Comparison of ENCODE assay signal across 12 cellular contexts in the genomic region with DNA sequence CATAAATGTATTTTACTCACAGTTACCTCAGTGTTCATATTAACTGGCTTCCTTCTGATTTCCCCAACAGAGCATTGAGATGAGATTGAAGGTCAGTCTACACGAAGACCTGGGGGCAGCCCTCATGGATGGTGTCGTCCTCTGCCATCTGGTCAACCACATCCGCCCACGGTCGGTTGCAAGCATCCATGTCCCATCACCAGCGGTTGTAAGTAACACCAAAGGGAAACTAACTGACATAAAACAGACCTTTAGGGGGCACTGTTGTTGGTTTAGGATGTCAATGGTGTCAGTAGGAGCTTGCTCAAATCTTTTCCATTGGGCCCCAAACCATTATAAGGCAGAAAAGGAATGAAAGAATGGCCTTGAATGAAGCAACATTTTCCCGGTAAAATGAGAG.
DNase-seq lines count a peak whose midpoint lies in the region; ATAC-seq and TF ChIP-seq lines count a peak whose summit lies in the region.
"Had no signal": no experiment of that assay in that cellular context is flagged by ENCODE, and none has a peak within 500 bp of the region (broad histone marks: within the 10 kb centered on the region; RNA-seq: fewer than 3 reads in every experiment).

No MANE protein-coding gene starts in this region.

- H3K9me3 ChIP-seq in SK-N-SH, result no peaks in the 10 kb centered on the region
- H3K9me3 ChIP-seq: left lung had no signal

- H3K79me2 ChIP-seq in SK-N-SH (ENCODE audit: insufficient read depth), result no peaks in the 10 kb centered on the region

- POLR2A ChIA-PET in SK-N-SH (lab: Yijun Ruan, JAX), result no interaction called here
- POLR2A ChIA-PET in activated CD8-positive, alpha-beta T cell treated with anti-CD3 and anti-CD28 coated beads for 36 hours (lab: Charles Lee), result no interaction called here

- no peak for TF ChIP-seq EP300 in SK-N-SH (IDR thresholded peaks at IDR 0.05; ENCODE audit: borderline replicate concordance in 1 of 2, low read depth in 1 of 2, low read length in 1 of 2)

- H3K4me1 Mint-ChIP-seq in activated CD8-positive, alpha-beta T cell treated with anti-CD3 and anti-CD28 coated beads for 36 hours (ENCODE audit: low read depth), result peaks cover 3% of the 10 kb centered on the region
- peaks cover 34 to 37% of the 10 kb centered on the region in 2 donors for H3K4me1 Mint-ChIP-seq in natural killer cell

- H3K36me3 Mint-ChIP-seq in activated CD8-positive, alpha-beta T cell treated with anti-CD3 and anti-CD28 coated beads for 36 hours (ENCODE audit: low read depth), result peaks cover 47% of the 10 kb centered on the region
- peaks cover 26% of the 10 kb centered on the region for H3K36me3 Mint-ChIP-seq in natural killer cell

- H4K20me1 ChIP-seq in SK-N-SH (ENCODE audit: insufficient read depth), result no peaks in the 10 kb centered on the region
- H4K20me1 ChIP-seq: BLaER1 treated with 17β-estradiol and CSF1 and Interleukin-3, amounts not matched to agents 10 nM and 100 nM had no signal

- H3K9me2 ChIP-seq in SK-N-SH, result no peaks in the 10 kb centered on the region

- H3K27ac Mint-ChIP-seq in activated CD8-positive, alpha-beta T cell treated with anti-CD3 and anti-CD28 coated beads for 36 hours, result no peak overlapping the region
- H3K27ac Mint-ChIP-seq in natural killer cell, result no peak overlapping the region

- TF ChIP-seq CTCF in SK-N-SH (IDR thresholded peaks at IDR 0.05), result peak; percentile 44
- no peak for TF ChIP-seq CTCF in HL-60 (IDR thresholded peaks at IDR 0.05; ENCODE audit: insufficient read depth, low read length)
- peak; percentile 55 for TF ChIP-seq CTCF in activated CD8-positive, alpha-beta T cell treated with anti-CD3 and anti-CD28 coated beads for 36 hours (IDR thresholded peaks at IDR 0.05)
- TF ChIP-seq CTCF in natural killer cell (IDR thresholded peaks at IDR 0.05), result peak; percentile 33

- no peak for DNase-seq in SK-N-SH
- DNase-seq in HL-60 (ENCODE audit: low read depth in 1 of 2, low spot score in 1 of 2), result peak; percentile 20 to 44
- peak; percentile 66 for DNase-seq in activated CD8-positive, alpha-beta T cell treated with anti-CD3 and anti-CD28 coated beads for 36 hours
- DNase-seq in natural killer cell, result no peak
- no peak for DNase-seq in left ventricle myocardium superior
- no peak for DNase-seq in NCI-H1436 (lab: John Stamatoyannopoulos, UW)
- no peak for DNase-seq in T1000 (lab: John Stamatoyannopoulos, UW)
- DNase-seq: KG1, left lung had no signal

- CTCF ChIA-PET in SK-N-SH (lab: Yijun Ruan, JAX), result interaction anchor here (1.3 kb wide), 1 partner anchor 12 kb away, joined by 3 read pairs; no protein-coding TSS in a partner anchor
- CTCF ChIA-PET in activated CD8-positive, alpha-beta T cell treated with anti-CD3 and anti-CD28 coated beads for 36 hours (lab: Charles Lee), result interaction anchor here (0.9 to 15.1 kb wide), 4 partner anchors 19 to 235 kb away, joined by 3 to 149 read pairs (median 3); a partner anchor contains a TSS

- intact Hi-C loops in activated CD8-positive, alpha-beta T cell treated with anti-CD3 and anti-CD28 coated beads for 36 hours (cut with micrococcal nuclease), result no loop called here
- intact Hi-C loops in natural killer cell (cut with micrococcal nuclease) (no loop called here), left ventricle myocardium superior (cut with micrococcal nuclease) (no loop called here)

- H3K27me3 ChIP-seq in SK-N-SH (ENCODE audit: insufficient read depth) (no peaks in the 10 kb centered on the region), HL-60 (ENCODE audit: insufficient read depth, poor library complexity, severe bottlenecking) (no peaks in the 10 kb centered on the region)
- H3K27me3 ChIP-seq: BLaER1 treated with 17β-estradiol and CSF1 and Interleukin-3, amounts not matched to agents 10 nM and 100 nM; left lung had no signal

- no peaks in the 10 kb centered on the region for H3F3A ChIP-seq in SK-N-SH (replicated peaks; ENCODE audit: insufficient read depth)

- no peaks in the 10 kb centered on the region for H3K9me3 Mint-ChIP-seq in activated CD8-positive, alpha-beta T cell treated with anti-CD3 and anti-CD28 coated beads for 36 hours
- H3K9me3 Mint-ChIP-seq in natural killer cell, result no peaks in the 10 kb centered on the region

- no peak overlapping the region for H3K4me3 Mint-ChIP-seq in activated CD8-positive, alpha-beta T cell treated with anti-CD3 and anti-CD28 coated beads for 36 hours
- peak overlapping the region; percentile 19 for H3K4me3 Mint-ChIP-seq in natural killer cell

- no peaks in the 10 kb centered on the region for H3K27me3 Mint-ChIP-seq in activated CD8-positive, alpha-beta T cell treated with anti-CD3 and anti-CD28 coated beads for 36 hours
- peaks cover 0 to 5% of the 10 kb centered on the region in 2 donors for H3K27me3 Mint-ChIP-seq in natural killer cell (ENCODE audit: low read depth in 2 of 2)

- no peak overlapping the region for H3K4me2 ChIP-seq in SK-N-SH
- H3K4me2 ChIP-seq: BLaER1 treated with 17β-estradiol and CSF1 and Interleukin-3, amounts not matched to agents 10 nM and 100 nM had no signal

- peaks cover 66 to 69% of the 10 kb centered on the region in 2 experiments for H3K36me3 ChIP-seq in SK-N-SH (replicated peaks in 1 of 2; ENCODE audit: control insufficient read depth in 1 of 2, insufficient read depth in 2 of 2, low read length in 1 of 2)

- no peak overlapping the region for H3K27ac ChIP-seq in SK-N-SH (ENCODE audit: low read depth in 2 of 2, low read length in 1 of 2)
- no peak overlapping the region for H3K27ac ChIP-seq in HL-60 (replicated peaks)
- H3K27ac ChIP-seq: BLaER1 treated with 17β-estradiol and CSF1 and Interleukin-3, amounts not matched to agents 10 nM and 100 nM; coronary artery; left lung had no signal

- no peak overlapping the region for H3K4me3 ChIP-seq in SK-N-SH (ENCODE audit: low read depth in 2 of 2, low read length in 1 of 2)
- H3K4me3 ChIP-seq in HL-60 (replicated peaks; ENCODE audit: insufficient read depth, low read length), result no peak overlapping the region
- H3K4me3 ChIP-seq: BLaER1 treated with 17β-estradiol and CSF1 and Interleukin-3, amounts not matched to agents 10 nM and 100 nM; coronary artery; left lung had no signal

- no peak overlapping the region for H3K9ac ChIP-seq in SK-N-SH
- H3K9ac ChIP-seq: BLaER1 treated with 17β-estradiol and CSF1 and Interleukin-3, amounts not matched to agents 10 nM and 100 nM had no signal

- no peak for TF ChIP-seq RAD21 in SK-N-SH (IDR thresholded peaks at IDR 0.05; ENCODE audit: low read length)

- no peak overlapping the region for H2AFZ ChIP-seq in SK-N-SH (ENCODE audit: low read depth)

- 95% methylated on average over 7 of the region's 7 CpGs for WGBS in SK-N-SH (ENCODE audit: low lambda C conversion rate)

- peaks cover 0 to 3% of the 10 kb centered on the region in 2 experiments; a peak in 1 of 4 replicates for H3K4me1 ChIP-seq in SK-N-SH (ENCODE audit: control insufficient read depth in 1 of 2, insufficient read depth in 2 of 2, low read depth in 1 of 2, low read length in 1 of 2)
- H3K4me1 ChIP-seq: left lung had no signal

- no peak for ATAC-seq in SK-N-SH treated with all-trans-retinoic acid at 6 μM for 48 hours
- peak; percentile 62 for ATAC-seq in activated CD8-positive, alpha-beta T cell treated with anti-CD3 and anti-CD28 coated beads for 36 hours
- ATAC-seq in natural killer cell, result no peak
- no peak for ATAC-seq in left ventricle myocardium superior
- ATAC-seq: left lung had no signal

TF ChIP-seq in SK-N-SH, 30 proteins besides CTCF, POLR2A, EP300 and RAD21 (continues in another document):
- TF ChIP-seq NFIC (IDR thresholded peaks at IDR 0.05; ENCODE audit: borderline replicate concordance) (no peak), RFX5 (IDR thresholded peaks at IDR 0.05; ENCODE audit: low read length) (no peak), SIN3A (IDR thresholded peaks at IDR 0.05; ENCODE audit: borderline replicate concordance, low read depth, low read length) (no peak), SMC3 (IDR thresholded peaks at IDR 0.05; ENCODE audit: low read depth, low read length) (no peak), FOXM1 (IDR thresholded peaks at IDR 0.05; ENCODE audit: low read depth) (no peak), GABPA (IDR thresholded peaks at IDR 0.05; ENCODE audit: low read depth) (no peak)
- TF ChIP-seq, protein P1, sequence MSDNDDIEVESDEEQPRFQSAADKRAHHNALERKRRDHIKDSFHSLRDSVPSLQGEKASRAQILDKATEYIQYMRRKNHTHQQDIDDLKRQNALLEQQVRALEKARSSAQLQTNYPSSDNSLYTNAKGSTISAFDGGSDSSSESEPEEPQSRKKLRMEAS (IDR thresholded peaks at IDR 0.05; ENCODE audit: low read depth), result no peak

TF ChIP-seq in SK-N-SH treated with all-trans-retinoic acid at 6 μM for 48 hours, 23 proteins besides CTCF, POLR2A, EP300 and RAD21:
- no peak for TF ChIP-seq ARNTL (CRISPR knock-in tag; IDR thresholded peaks at IDR 0.05; ENCODE audit: borderline replicate concordance, low read depth)
- TF ChIP-seq ISL1 (CRISPR knock-in tag; IDR thresholded peaks at IDR 0.05), result no peak

Comparison
In these comparisons a context has a peak if more than half of its experiments do, and no peak if none do; other contexts are left out.
1. DNase-seq: peak in HL-60 (2 of 2) and activated CD8-positive, alpha-beta T cell treated with anti-CD3 and anti-CD28 coated beads for 36 hours (single experiment); none in SK-N-SH (single experiment), natural killer cell (single experiment), left ventricle myocardium superior (single experiment), NCI-H1436 (single experiment) and T1000 (single experiment).